10 cellular contexts compared by ENCODE assay signal in the genomic region with DNA sequence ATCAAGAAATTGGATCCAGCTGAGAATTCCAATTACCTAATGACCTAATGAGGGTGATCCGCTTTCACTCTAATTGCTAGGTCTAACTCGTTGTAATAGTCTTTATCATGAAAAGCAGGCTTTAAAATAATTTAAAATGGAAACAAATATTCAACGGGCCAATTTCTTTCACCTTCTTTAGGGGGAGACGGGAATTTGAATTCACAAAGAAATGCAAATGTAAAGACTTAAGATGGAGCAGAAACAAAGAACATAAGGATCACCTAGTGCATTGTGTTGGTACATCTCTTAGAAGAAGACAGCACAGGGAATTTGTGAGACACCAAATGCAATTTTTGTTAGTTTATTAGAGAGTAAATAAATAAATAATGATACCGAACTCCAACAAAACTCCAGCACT. TPM values are rescaled to one million over a fixed set of nuclear protein-coding genes. Genes with fewer than 3 reads are reported as not detected.
DNase-seq lines count a peak whose midpoint lies in the region; ATAC-seq, FAIRE-seq and TF ChIP-seq lines count a peak whose summit lies in the region.
"Had no signal": no experiment of that assay in that cellular context is flagged by ENCODE, and none has a peak within 500 bp of the region (broad histone marks: within the 10 kb centered on the region; RNA-seq: fewer than 3 reads in every experiment).

No MANE protein-coding gene starts in this region.

- H3K4me1 Mint-ChIP-seq in MCF 10A (ENCODE audit: insufficient read depth, unreplicated experiment) (no peaks in the 10 kb centered on the region), astrocyte (ENCODE audit: low read depth, unreplicated experiment) (peaks cover 2% of the 10 kb centered on the region)

- H3K9me3 Mint-ChIP-seq in MCF 10A (ENCODE audit: unreplicated experiment) (no peaks in the 10 kb centered on the region), astrocyte (ENCODE audit: unreplicated experiment) (no peaks in the 10 kb centered on the region)

- POLR2A ChIA-PET in MCF 10A (lab: Yijun Ruan, JAX), result no interaction called here

- H4K8ac ChIP-seq in mesenchymal stem cell (ENCODE audit: low read length), result no peak overlapping the region

- no peak overlapping the region for H3K4me3 Mint-ChIP-seq in MCF 10A (ENCODE audit: unreplicated experiment)
- H3K4me3 Mint-ChIP-seq in astrocyte (ENCODE audit: unreplicated experiment), result peak overlapping the region; percentile 85

- 11% methylated on average over 2 of the region's 5 CpGs for WGBS in mesenchymal stem cell
- WGBS in upper lobe of left lung, 2 donors, result 19 to 30% methylated on average over 5 of the region's 5 CpGs

- peak overlapping the region; percentile 85 for H3K4me2 ChIP-seq in astrocyte (ENCODE audit: low read length)
- H3K4me2 ChIP-seq in mesenchymal stem cell (ENCODE audit: low read length, poor library complexity, severe bottlenecking), result peak overlapping the region; percentile 97

- BruUV-seq in MCF 10A (replicated peaks; lab: Mats Ljungman, UMichigan), result no TSS peak

- H2BK12ac ChIP-seq in mesenchymal stem cell (ENCODE audit: low read length in 2 of 2), result no peak overlapping the region

- H3K4ac ChIP-seq in mesenchymal stem cell (ENCODE audit: low read depth in 1 of 2, low read length in 2 of 2), result no peak overlapping the region

- DNase-seq in breast epithelium (ENCODE audit: low spot score in 2 of 2), result no peak
- DNase-seq in MCF 10A (ENCODE audit: unreplicated experiment), result no peak
- no peak for DNase-seq in astrocyte (ENCODE audit: low read depth)
- DNase-seq in mesenchymal stem cell, result peak; percentile 2
- DNase-seq in upper lobe of left lung, result no peak
- DNase-seq in HT-29 (ENCODE audit: low spot score), result no peak
- no peak for DNase-seq in HuH-7 (ENCODE audit: low spot score)
- DNase-seq: activated effector memory CD4-positive, alpha-beta T cell treated with Interleukin-2 at 50 U/mL for 16 hours had no signal

- H2BK5ac ChIP-seq in mesenchymal stem cell (ENCODE audit: low read depth, low read length, poor library complexity, severe bottlenecking), result no peak overlapping the region

- no peak overlapping the region for H2AK5ac ChIP-seq in mesenchymal stem cell (ENCODE audit: low read length, severe bottlenecking)

- no peak overlapping the region for H2BK120ac ChIP-seq in mesenchymal stem cell (ENCODE audit: low read depth, low read length)

- H3K79me1 ChIP-seq in mesenchymal stem cell (replicated peaks; ENCODE audit: low read length, poor library complexity, severe bottlenecking), result no peaks in the 10 kb centered on the region

- no peak for TF ChIP-seq POLR2A in breast epithelium (IDR thresholded peaks at IDR 0.05)
- no peak for TF ChIP-seq POLR2A in upper lobe of left lung (IDR thresholded peaks at IDR 0.05)

- H3K36me3 ChIP-seq in breast epithelium, result no peaks in the 10 kb centered on the region
- H3K36me3 ChIP-seq in astrocyte (ENCODE audit: insufficient read depth, low read length), result no peaks in the 10 kb centered on the region
- H3K36me3 ChIP-seq in mesenchymal stem cell (ENCODE audit: control insufficient read depth in 1 of 2, insufficient read depth in 2 of 2, low read depth in 1 of 2, low read length in 2 of 2), result no peaks in the 10 kb centered on the region
- no peaks in the 10 kb centered on the region for H3K36me3 ChIP-seq in upper lobe of left lung

- no peak overlapping the region for H3K23ac ChIP-seq in mesenchymal stem cell (ENCODE audit: low read length in 2 of 2)

- H3K27ac Mint-ChIP-seq in MCF 10A (ENCODE audit: low read depth, unreplicated experiment) (no peak overlapping the region), astrocyte (ENCODE audit: unreplicated experiment) (no peak overlapping the region)

- H3K9ac ChIP-seq in astrocyte (ENCODE audit: low read length) (no peak overlapping the region), mesenchymal stem cell (ENCODE audit: low read length) (no peak overlapping the region)

- peak overlapping the region; percentile 50 to 70 (median 58) for H3K4me3 ChIP-seq in breast epithelium
- H3K4me3 ChIP-seq in astrocyte (ENCODE audit: insufficient read depth, low read depth, low read length), result no peak overlapping the region
- H3K4me3 ChIP-seq in mesenchymal stem cell (ENCODE audit: insufficient read depth in 1 of 2, low read depth in 1 of 2, low read length in 2 of 2), result no peak overlapping the region
- peak overlapping the region in 3 of 4 donors; percentile 61 to 75 (median 64) for H3K4me3 ChIP-seq in upper lobe of left lung

- TF ChIP-seq CTCF in breast epithelium (IDR thresholded peaks at IDR 0.05) (no peak), MCF 10A (IDR thresholded peaks at IDR 0.05; ENCODE audit: unreplicated experiment) (no peak), astrocyte (IDR thresholded peaks at IDR 0.05; ENCODE audit: insufficient read depth, low read depth, low read length) (no peak), upper lobe of left lung (IDR thresholded peaks at IDR 0.05) (no peak)

- no peaks in the 10 kb centered on the region for H4K20me1 ChIP-seq in astrocyte (ENCODE audit: insufficient read depth, low read length)

- no peak overlapping the region for H2BK15ac ChIP-seq in mesenchymal stem cell (ENCODE audit: low read depth, poor library complexity, severe bottlenecking)

- no peak for TF ChIP-seq EP300 in upper lobe of left lung (IDR thresholded peaks at IDR 0.05)

- H3K27me3 Mint-ChIP-seq in MCF 10A (ENCODE audit: insufficient read depth, unreplicated experiment) (peaks cover 47% of the 10 kb centered on the region), astrocyte (ENCODE audit: low read depth, unreplicated experiment) (peaks cover 35% of the 10 kb centered on the region)

- FAIRE-seq in astrocyte (lab: Jason Lieb, UNC), result no peak

- no peak overlapping the region for H4K91ac ChIP-seq in mesenchymal stem cell (ENCODE audit: low read length)

- no peak for ATAC-seq in upper lobe of left lung (ENCODE audit: low FRiP score in 2 of 2)
- ATAC-seq in HG03354 (IDR thresholded peaks at IDR 0.05; ENCODE audit: poor library complexity, severe bottlenecking, unreplicated experiment), result no peak

- H3K79me2 ChIP-seq in astrocyte (ENCODE audit: insufficient read depth, low read length), result no peaks in the 10 kb centered on the region

- no peaks in the 10 kb centered on the region for H3K9me3 ChIP-seq in breast epithelium
- H3K9me3 ChIP-seq in astrocyte (ENCODE audit: insufficient read depth, low read depth, low read length), result no peaks in the 10 kb centered on the region
- H3K9me3 ChIP-seq in mesenchymal stem cell (ENCODE audit: control insufficient read depth, low read length), result no peaks in the 10 kb centered on the region
- no peaks in the 10 kb centered on the region for H3K9me3 ChIP-seq in upper lobe of left lung

- no peak overlapping the region for H3K14ac ChIP-seq in mesenchymal stem cell (ENCODE audit: low read length in 2 of 2)

- CTCF ChIA-PET in MCF 10A (lab: Yijun Ruan, JAX), result interaction anchor here (0.8 kb wide), 1 partner anchor 13 kb away, joined by 6 read pairs; no protein-coding TSS in a partner anchor

- H3K36me3 Mint-ChIP-seq in MCF 10A (ENCODE audit: insufficient read depth, unreplicated experiment) (no peaks in the 10 kb centered on the region), astrocyte (ENCODE audit: low read depth, unreplicated experiment) (no peaks in the 10 kb centered on the region)

- intact Hi-C loops in breast epithelium (cut with DNase I; ENCODE audit: low total_unique reads) (no loop called here), MCF 10A (cut with micrococcal nuclease) (no loop called here)

- H2AFZ ChIP-seq in astrocyte (ENCODE audit: low read depth, low read length) (no peak overlapping the region), mesenchymal stem cell (ENCODE audit: low read depth, low read length) (no peak overlapping the region)

- H3K4me1 ChIP-seq in breast epithelium (peaks cover 0 to 8% of the 10 kb centered on the region in 2 donors), astrocyte (ENCODE audit: insufficient read depth, low read length) (peaks cover 6% of the 10 kb centered on the region), mesenchymal stem cell (ENCODE audit: control insufficient read depth, insufficient read depth, low read depth, low read length) (peaks cover 30% of the 10 kb centered on the region), upper lobe of left lung (peaks cover 23 to 39% (median 29%) of the 10 kb centered on the region in 4 donors)

- H3K18ac ChIP-seq in mesenchymal stem cell (ENCODE audit: low read depth in 1 of 2, low read length in 2 of 2), result no peak overlapping the region

- H3K27me3 ChIP-seq in breast epithelium (peaks cover 0 to 58% of the 10 kb centered on the region in 2 donors), astrocyte (ENCODE audit: insufficient read depth, low read length) (peaks cover 43% of the 10 kb centered on the region), mesenchymal stem cell (ENCODE audit: control insufficient read depth in 1 of 2, insufficient read depth in 1 of 2, low read length in 2 of 2) (peaks cover 45 to 60% of the 10 kb centered on the region in 2 experiments), upper lobe of left lung (peaks cover 0 to 25% (median 12%) of the 10 kb centered on the region in 4 donors)

- H3K27ac ChIP-seq in breast epithelium, result no peak overlapping the region
- H3K27ac ChIP-seq in astrocyte (ENCODE audit: low read depth, low read length), result no peak overlapping the region
- H3K27ac ChIP-seq in mesenchymal stem cell (ENCODE audit: low read length, poor library complexity, severe bottlenecking), result no peak overlapping the region
- no peak overlapping the region for H3K27ac ChIP-seq in upper lobe of left lung

RNA-seq across cellular contexts. Expression of a gene that starts 1.5 kb away (rescaled TPM):
- under 1 TPM in 2 of 3 donors, not detected in 1; 0.16 to 0.33 TPM for total RNA-seq in breast epithelium
- total RNA-seq in MCF 10A (2022), result not detected in 2 replicates
- total RNA-seq in astrocyte, result 0.29 and 0.32 TPM in 2 replicates
- 1.4 TPM for polyA plus RNA-seq in mesenchymal stem cell (2013, experiment 1 of 2)
- 1.5 TPM for polyA plus RNA-seq in mesenchymal stem cell (2013, experiment 2 of 2)
- 1 to 10 TPM in 5 of 6 donors, under 1 TPM in 1; 0.55 to 3.2 (median 1.9) TPM for total RNA-seq in upper lobe of left lung
- total RNA-seq in HT-29 (2014; rRNA removed; shearing (Covaris generic)), result not detected in 2 replicates
- total RNA-seq: NCI-H460 had no signal

Comparison
In these comparisons a context has a peak if more than half of its experiments do, and no peak if none do; other contexts are left out.
1. H3K4me3 ChIP-seq: peak in breast epithelium (3 of 3) and upper lobe of left lung (3 of 4); none in astrocyte (single experiment) and mesenchymal stem cell (0 of 2).